1 cellular context compared by ENCODE assay signal in the genomic region with DNA sequence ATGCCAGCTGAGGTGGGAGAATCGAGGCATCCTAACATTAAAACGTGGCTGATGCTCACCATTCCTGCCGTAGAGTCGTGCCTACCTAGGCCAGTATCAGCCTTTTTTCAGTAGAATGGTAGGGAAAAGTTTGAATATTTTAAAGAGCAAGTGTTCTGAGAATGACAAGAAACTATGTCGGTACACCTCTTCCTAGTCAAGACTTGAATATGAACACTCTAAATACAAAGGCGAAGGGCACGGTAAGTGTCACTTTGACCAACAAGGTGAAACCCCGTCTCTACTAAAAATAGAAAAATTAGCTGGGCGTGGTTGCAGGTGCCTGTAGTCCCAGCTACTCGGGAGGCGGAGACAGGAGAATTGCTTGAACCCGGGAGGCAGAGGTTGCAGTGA.
TF ChIP-seq lines count a peak whose summit lies in the region.

No MANE protein-coding gene starts in this region.

TF ChIP-seq in HCT116, 20 proteins besides CTCF, POLR2A, EP300 and RAD21 (continued from another document):
- TF ChIP-seq, protein P1, sequence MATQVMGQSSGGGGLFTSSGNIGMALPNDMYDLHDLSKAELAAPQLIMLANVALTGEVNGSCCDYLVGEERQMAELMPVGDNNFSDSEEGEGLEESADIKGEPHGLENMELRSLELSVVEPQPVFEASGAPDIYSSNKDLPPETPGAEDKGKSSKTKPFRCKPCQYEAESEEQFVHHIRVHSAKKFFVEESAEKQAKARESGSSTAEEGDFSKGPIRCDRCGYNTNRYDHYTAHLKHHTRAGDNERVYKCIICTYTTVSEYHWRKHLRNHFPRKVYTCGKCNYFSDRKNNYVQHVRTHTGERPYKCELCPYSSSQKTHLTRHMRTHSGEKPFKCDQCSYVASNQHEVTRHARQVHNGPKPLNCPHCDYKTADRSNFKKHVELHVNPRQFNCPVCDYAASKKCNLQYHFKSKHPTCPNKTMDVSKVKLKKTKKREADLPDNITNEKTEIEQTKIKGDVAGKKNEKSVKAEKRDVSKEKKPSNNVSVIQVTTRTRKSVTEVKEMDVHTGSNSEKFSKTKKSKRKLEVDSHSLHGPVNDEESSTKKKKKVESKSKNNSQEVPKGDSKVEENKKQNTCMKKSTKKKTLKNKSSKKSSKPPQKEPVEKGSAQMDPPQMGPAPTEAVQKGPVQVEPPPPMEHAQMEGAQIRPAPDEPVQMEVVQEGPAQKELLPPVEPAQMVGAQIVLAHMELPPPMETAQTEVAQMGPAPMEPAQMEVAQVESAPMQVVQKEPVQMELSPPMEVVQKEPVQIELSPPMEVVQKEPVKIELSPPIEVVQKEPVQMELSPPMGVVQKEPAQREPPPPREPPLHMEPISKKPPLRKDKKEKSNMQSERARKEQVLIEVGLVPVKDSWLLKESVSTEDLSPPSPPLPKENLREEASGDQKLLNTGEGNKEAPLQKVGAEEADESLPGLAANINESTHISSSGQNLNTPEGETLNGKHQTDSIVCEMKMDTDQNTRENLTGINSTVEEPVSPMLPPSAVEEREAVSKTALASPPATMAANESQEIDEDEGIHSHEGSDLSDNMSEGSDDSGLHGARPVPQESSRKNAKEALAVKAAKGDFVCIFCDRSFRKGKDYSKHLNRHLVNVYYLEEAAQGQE (IDR thresholded peaks at IDR 0.05; ENCODE audit: low read depth): no peak
- no peak for TF ChIP-seq EZH2phosphoT487 (IDR thresholded peaks at IDR 0.05; ENCODE audit: borderline replicate concordance)
- TF ChIP-seq ZNF274 (IDR thresholded peaks at IDR 0.05; ENCODE audit: low read depth, low read length): no peak
- no peak for TF ChIP-seq SP1 (IDR thresholded peaks at IDR 0.05; ENCODE audit: low read depth)
- TF ChIP-seq FOSL1 (IDR thresholded peaks at IDR 0.05; ENCODE audit: low read depth): no peak
- no peak for TF ChIP-seq EZH2 (IDR thresholded peaks at IDR 0.05)
- TF ChIP-seq, protein P2, sequence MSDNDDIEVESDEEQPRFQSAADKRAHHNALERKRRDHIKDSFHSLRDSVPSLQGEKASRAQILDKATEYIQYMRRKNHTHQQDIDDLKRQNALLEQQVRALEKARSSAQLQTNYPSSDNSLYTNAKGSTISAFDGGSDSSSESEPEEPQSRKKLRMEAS (IDR thresholded peaks at IDR 0.05): no peak
- TF ChIP-seq SRF (IDR thresholded peaks at IDR 0.05; ENCODE audit: low read depth): no peak
